In genomic region chr4:38560763-38561558, GRCh38 we compare ENCODE assay signal across 12 cellular contexts.
DNase-seq lines count a peak whose midpoint lies in the region; ATAC-seq lines count a peak whose summit lies in the region.
"Had no signal": no experiment of that assay in that cellular context is flagged by ENCODE, and none has a peak within 500 bp of the region (broad histone marks: within the 10 kb centered on the region; RNA-seq: fewer than 3 reads in every experiment).

No MANE protein-coding gene starts in this region.

- H3K27me3 ChIP-seq in Karpas-422 (ENCODE audit: low read length) = no peaks in the 10 kb centered on the region

- H3K4me1 ChIP-seq in Karpas-422 (ENCODE audit: low read length) = no peaks in the 10 kb centered on the region

- no peaks in the 10 kb centered on the region for H3K9me3 ChIP-seq in Karpas-422 (ENCODE audit: low read length)
- H3K9me3 ChIP-seq: lower lobe of right lung had no signal

- peak; percentile 40 for DNase-seq in activated CD4-positive, alpha-beta T cell treated with anti-CD3 and anti-CD28 coated beads for 48 hours
- DNase-seq in activated CD4-positive, alpha-beta T cell treated with anti-CD3 and anti-CD28 coated beads, Interleukin-2, amount 50 U/mL, for 1 hour = no peak
- DNase-seq in stimulated activated CD4-positive, alpha-beta T cell treated with anti-CD3 and anti-CD28 coated beads, Interleukin-15, amount 100 ng/mL, for 48 hours (ENCODE audit: low read depth in 2 of 2) = peak; percentile 21 to 29
- DNase-seq in Karpas-422 = no peak
- DNase-seq in medulla oblongata (ENCODE audit: extremely low spot score) = no peak
- no peak for DNase-seq in left cardiac atrium
- DNase-seq: activated CD4-positive, alpha-beta T cell treated with anti-CD3 and anti-CD28 coated beads for 1 hour; HCEC 1CT; lower lobe of right lung; NCI-H526 had no signal

- H3K4me2 ChIP-seq in Karpas-422 (ENCODE audit: low read depth, low read length, poor library complexity, severe bottlenecking) = no peak overlapping the region

- intact Hi-C loops in left cardiac atrium (cut with DNase I) = no loop called here

- no peak overlapping the region for H3K4me3 ChIP-seq in Karpas-422 (ENCODE audit: low read length)
- H3K4me3 ChIP-seq: lower lobe of right lung had no signal

- ATAC-seq in GM21576 (IDR thresholded peaks at IDR 0.05; ENCODE audit: unreplicated experiment) = peak; percentile 79
- peak; percentile 83 for ATAC-seq in HG03520 (IDR thresholded peaks at IDR 0.05; ENCODE audit: unreplicated experiment)
- no peak for ATAC-seq in left cardiac atrium
- ATAC-seq: lower lobe of right lung had no signal

- no peak overlapping the region for H3K27ac ChIP-seq in Karpas-422 (ENCODE audit: low read length)
- H3K27ac ChIP-seq: lower lobe of right lung had no signal

- no peak overlapping the region for H3K9ac ChIP-seq in Karpas-422 (ENCODE audit: low read length)

- H2AFZ ChIP-seq in Karpas-422 (ENCODE audit: low read length) = no peak overlapping the region

- H3K36me3 ChIP-seq in Karpas-422 (ENCODE audit: insufficient read depth, low read length) = no peaks in the 10 kb centered on the region
- H3K36me3 ChIP-seq: lower lobe of right lung had no signal

- no peaks in the 10 kb centered on the region for H3K79me2 ChIP-seq in Karpas-422 (ENCODE audit: low read length)

- no peaks in the 10 kb centered on the region for H4K20me1 ChIP-seq in Karpas-422 (ENCODE audit: insufficient read depth, low read depth, low read length)

- no peaks in the 10 kb centered on the region for H3K9me2 ChIP-seq in Karpas-422 (replicated peaks; ENCODE audit: insufficient read depth, low read length)

Comparison
In these comparisons a context has a peak if more than half of its experiments do, and no peak if none do; other contexts are left out.
1. DNase-seq: peak in activated CD4-positive, alpha-beta T cell treated with anti-CD3 and anti-CD28 coated beads for 48 hours (single experiment) and stimulated activated CD4-positive, alpha-beta T cell treated with anti-CD3 and anti-CD28 coated beads, Interleukin-15, amount 100 ng/mL, for 48 hours (2 of 2); none in activated CD4-positive, alpha-beta T cell treated with anti-CD3 and anti-CD28 coated beads, Interleukin-2, amount 50 U/mL, for 1 hour (single experiment), Karpas-422 (single experiment), medulla oblongata (single experiment) and left cardiac atrium (single experiment).
2. ATAC-seq: peak in GM21576 (single experiment) and HG03520 (single experiment); none in left cardiac atrium (0 of 2).